Comparison of ENCODE assay signal across 8 cellular contexts in the genomic region with DNA sequence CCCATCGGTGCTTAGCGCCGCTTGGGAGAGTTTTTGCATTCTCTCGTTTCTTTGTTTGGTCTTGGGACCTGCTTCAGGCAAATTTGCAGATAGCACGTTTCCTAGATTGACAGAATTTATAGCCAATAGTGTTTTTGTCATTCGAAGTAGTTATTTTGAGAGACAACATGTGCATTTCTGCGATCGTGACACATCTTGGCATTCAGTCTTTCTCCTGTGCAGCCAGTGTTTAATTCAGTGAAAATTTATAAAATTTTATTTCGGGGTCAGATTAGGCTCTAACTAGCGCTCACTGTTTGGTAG. TPM values are rescaled to one million over a fixed set of nuclear protein-coding genes. Genes with fewer than 3 reads are reported as not detected.
DNase-seq lines count a peak whose midpoint lies in the region; ATAC-seq and TF ChIP-seq lines count a peak whose summit lies in the region.

No MANE protein-coding gene starts in this region.

- peak in 4 of 5 donors; percentile 46 to 50 (median 48) for DNase-seq in CD4-positive, alpha-beta memory T cell
- DNase-seq in cardiac fibroblast (ENCODE audit: low read depth in 2 of 2), result peak; percentile 72 to 74
- no peak for DNase-seq in NK-92 treated with Interleukin-12 subunit alpha and Interleukin-12 subunit beta, amount 100 ng/mL, for 24 hours (lab: John Stamatoyannopoulos, UW)
- no peak for DNase-seq in COLO668 (lab: John Stamatoyannopoulos, UW; ENCODE audit: unreplicated experiment)

- CTCF ChIA-PET in CD4-positive, alpha-beta memory T cell (lab: Charles Lee; ENCODE audit: partially characterized antibody), result no interaction called here

- H3K4me1 ChIP-seq in CD4-positive, alpha-beta memory T cell (ENCODE audit: insufficient read depth, low read length), result peaks cover 25% of the 10 kb centered on the region
- peaks cover 17% of the 10 kb centered on the region for H3K4me1 ChIP-seq in Loucy (ENCODE audit: insufficient read depth, low read length, poor library complexity, severe bottlenecking)
- H3K4me1 ChIP-seq in mononuclear cell (ENCODE audit: insufficient read depth, low read length), result peaks cover 19% of the 10 kb centered on the region

- peak overlapping the region; percentile 76 for H3K4me2 ChIP-seq in Loucy (ENCODE audit: low read depth, low read length, poor library complexity, severe bottlenecking)

- H3K36me3 Mint-ChIP-seq in CD4-positive, alpha-beta memory T cell, result peaks cover 29 to 31% of the 10 kb centered on the region in 2 donors

- H3K27ac Mint-ChIP-seq in CD4-positive, alpha-beta memory T cell, result peak overlapping the region; percentile 64 to 90 (median 86)

- peaks cover 2% of the 10 kb centered on the region for H3K36me3 ChIP-seq in CD4-positive, alpha-beta memory T cell (ENCODE audit: insufficient read depth, low read length)
- no peaks in the 10 kb centered on the region for H3K36me3 ChIP-seq in Loucy (ENCODE audit: insufficient read depth, low read length)

- peak overlapping the region; percentile 87 for H3K27ac ChIP-seq in CD4-positive, alpha-beta memory T cell (ENCODE audit: low read depth, low read length)

- peak overlapping the region; percentile 87 to 93 (median 90) for H3K4me3 Mint-ChIP-seq in CD4-positive, alpha-beta memory T cell

- H3K9ac ChIP-seq in Loucy (ENCODE audit: low read depth, low read length, poor library complexity, severe bottlenecking), result peak overlapping the region; percentile 73

- no peaks in the 10 kb centered on the region for H3K27me3 ChIP-seq in CD4-positive, alpha-beta memory T cell (ENCODE audit: insufficient read depth, low read length)
- H3K27me3 ChIP-seq in Loucy (ENCODE audit: insufficient read depth, low read length, poor library complexity, severe bottlenecking) (no peaks in the 10 kb centered on the region), mononuclear cell (ENCODE audit: insufficient read depth, low read length) (no peaks in the 10 kb centered on the region)

- peaks cover 46% of the 10 kb centered on the region for H3K79me2 ChIP-seq in Loucy (ENCODE audit: insufficient read depth, low read length)

- H4K20me1 ChIP-seq in Loucy (ENCODE audit: insufficient read depth, low read length, poor library complexity, severe bottlenecking), result peaks cover 5% of the 10 kb centered on the region

- ATAC-seq in GM19468 (IDR thresholded peaks at IDR 0.05; ENCODE audit: extremely low read depth, unreplicated experiment) (peak; percentile 3), HG03432 (IDR thresholded peaks at IDR 0.05; ENCODE audit: unreplicated experiment) (no peak)

- no peaks in the 10 kb centered on the region for H3F3A ChIP-seq in Loucy (ENCODE audit: low read depth)

- H3K27me3 Mint-ChIP-seq in CD4-positive, alpha-beta memory T cell, result peaks cover 3% of the 10 kb centered on the region in 2 donors

- TF ChIP-seq CTCF in Loucy (conservative IDR thresholded peaks at IDR 0.05; ENCODE audit: low read length) (no peak), cardiac fibroblast (IDR thresholded peaks at IDR 0.05; ENCODE audit: low read depth, low read length) (no peak)

- H3K9me2 ChIP-seq in Loucy (replicated peaks; ENCODE audit: low read depth, low read length), result no peaks in the 10 kb centered on the region

- H3K4me1 Mint-ChIP-seq in CD4-positive, alpha-beta memory T cell, result peaks cover 26 to 45% (median 34%) of the 10 kb centered on the region in 4 donors

- H3K9me3 Mint-ChIP-seq in CD4-positive, alpha-beta memory T cell, result peaks cover 0 to 11% (median 8%) of the 10 kb centered on the region in 8 donors

- POLR2A ChIA-PET in CD4-positive, alpha-beta memory T cell (lab: Charles Lee; ENCODE audit: partially characterized antibody), result interaction anchor here (0.6 to 2.9 kb wide), 10 partner anchors 10 to 1577 kb away, joined by 3 to 6 read pairs (median 4); no protein-coding TSS in a partner anchor

- no peaks in the 10 kb centered on the region for H3K9me3 ChIP-seq in CD4-positive, alpha-beta memory T cell (ENCODE audit: control insufficient read depth in 1 of 2, low read length in 2 of 2)
- H3K9me3 ChIP-seq in Loucy (ENCODE audit: insufficient read depth, low read depth, low read length) (no peaks in the 10 kb centered on the region), mononuclear cell (ENCODE audit: low read depth, low read length) (peaks cover 9% of the 10 kb centered on the region)

- H2AFZ ChIP-seq in Loucy (ENCODE audit: low read length), result peak overlapping the region; percentile 89

- H3K4me3 ChIP-seq in CD4-positive, alpha-beta memory T cell (ENCODE audit: low read length in 2 of 2), result peak overlapping the region; percentile 79 to 97
- H3K4me3 ChIP-seq in Loucy (ENCODE audit: low read length, poor library complexity, severe bottlenecking) (peak overlapping the region; percentile 85), cardiac fibroblast (replicated peaks in 1 of 2; ENCODE audit: low read depth in 2 of 2, low read length in 2 of 2) (peak overlapping the region; percentile 99 to 100), mononuclear cell (ENCODE audit: low read length) (peak overlapping the region; percentile 96)

- intact Hi-C loops in CD4-positive, alpha-beta memory T cell (cut with micrococcal nuclease), result loop anchor here (2.0 to 10.0 kb wide), 3 partner anchors 565 to 1574 kb away; partner anchors contain the start of genes GRAMD2B, ISOC1 and SLC12A2

RNA-seq across cellular contexts. Expression of gene PRRC1, which starts 0.8 kb away (rescaled TPM):
- 10 to 100 TPM; 57.0 to 59.9 TPM for total RNA-seq in CD4-positive, alpha-beta memory T cell
- polyA plus RNA-seq in CD4-positive, alpha-beta memory T cell, result 10 to 100 TPM; 38.7 to 43.1 TPM
- 44.6 TPM for total RNA-seq in mononuclear cell

Comparison
In these comparisons a context has a peak if more than half of its experiments do, and no peak if none do; other contexts are left out.
1. DNase-seq: peak in CD4-positive, alpha-beta memory T cell (4 of 5) and cardiac fibroblast (2 of 2); none in NK-92 treated with Interleukin-12 subunit alpha and Interleukin-12 subunit beta, amount 100 ng/mL, for 24 hours (single experiment) and COLO668 (single experiment).
2. Peak in every context shown above with its lines, with median percentiles within 50 percentile points of each other: H3K4me3 ChIP-seq.